Comparison of ENCODE assay signal across 8 cellular contexts in the genomic region with DNA sequence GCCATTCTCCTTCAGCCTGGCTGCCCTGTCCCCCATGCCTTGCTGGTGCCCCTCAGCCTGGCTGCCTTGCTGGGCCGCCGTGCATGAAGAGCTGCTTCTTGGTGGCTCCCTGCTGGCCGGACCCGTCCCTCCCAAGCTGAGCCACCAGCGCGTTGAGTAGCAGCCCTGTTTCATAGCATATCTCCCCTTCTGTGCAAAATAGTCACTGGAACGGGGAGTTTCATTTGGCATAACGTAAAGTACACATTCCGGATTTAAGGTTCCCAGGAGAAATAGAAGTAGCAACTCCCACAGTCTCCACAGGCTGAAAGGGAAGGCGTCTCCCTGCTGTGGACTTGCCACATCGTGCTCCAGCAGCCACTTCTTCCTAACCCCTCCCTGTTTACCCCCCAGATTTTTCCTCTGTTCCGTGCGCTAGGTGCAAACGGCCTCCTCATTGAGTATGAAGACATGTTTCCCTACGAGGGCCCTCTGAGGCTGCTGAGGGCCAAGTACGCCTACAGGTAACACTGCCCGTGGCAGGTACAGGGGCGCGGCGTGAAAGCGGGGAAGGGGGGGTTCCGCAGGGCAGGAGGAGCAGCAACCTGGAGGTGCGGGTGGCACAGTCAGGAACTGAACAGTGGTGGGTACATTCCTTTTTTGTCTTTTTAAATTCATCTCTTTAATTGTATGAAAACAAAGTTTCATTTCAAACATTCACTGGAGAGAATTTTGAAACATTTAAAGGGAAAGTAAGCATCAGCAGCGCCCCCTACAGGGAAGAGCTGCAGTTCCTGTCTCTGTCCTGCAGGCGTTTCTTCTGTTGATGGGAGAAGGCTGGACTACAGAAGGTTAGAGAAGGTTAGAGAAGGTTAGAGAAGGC.
DNase-seq lines count a peak whose midpoint lies in the region; ATAC-seq and TF ChIP-seq lines count a peak whose summit lies in the region.

No MANE protein-coding gene starts in this region.

- no peak overlapping the region for H3K27ac ChIP-seq in effector memory CD4-positive, alpha-beta T cell (ENCODE audit: insufficient read depth, low read length, poor library complexity, severe bottlenecking)
- H3K27ac ChIP-seq in neutrophil = no peak overlapping the region

- peaks cover 6% of the 10 kb centered on the region for H3K4me1 ChIP-seq in effector memory CD4-positive, alpha-beta T cell (ENCODE audit: control insufficient read depth, insufficient read depth, low read length, poor library complexity, severe bottlenecking)
- peaks cover 9 to 10% of the 10 kb centered on the region in 2 experiments for H3K4me1 ChIP-seq in neutrophil (ENCODE audit: control insufficient read depth in 1 of 2, insufficient read depth in 1 of 2, low read depth in 1 of 2, low read length in 1 of 2)

- ATAC-seq in HG02885 (IDR thresholded peaks at IDR 0.05; ENCODE audit: poor library complexity, unreplicated experiment) = no peak
- no peak for ATAC-seq in HG02623 (IDR thresholded peaks at IDR 0.05; ENCODE audit: unreplicated experiment)
- no peak for ATAC-seq in GM19397 (IDR thresholded peaks at IDR 0.05; ENCODE audit: unreplicated experiment)

- H3K27me3 ChIP-seq in effector memory CD4-positive, alpha-beta T cell (replicated peaks; ENCODE audit: control insufficient read depth, insufficient read depth, low read length, poor library complexity, severe bottlenecking) = no peaks in the 10 kb centered on the region
- H3K27me3 ChIP-seq in neutrophil = no peaks in the 10 kb centered on the region

- H3K36me3 ChIP-seq in effector memory CD4-positive, alpha-beta T cell (ENCODE audit: control insufficient read depth, insufficient read depth, low read length) = peaks cover 7% of the 10 kb centered on the region
- H3K36me3 ChIP-seq in neutrophil = no peaks in the 10 kb centered on the region

- peak; percentile 58 for DNase-seq in EH (ENCODE audit: low read depth)
- DNase-seq in activated CD4-positive, alpha-beta T cell treated with anti-CD3 and anti-CD28 coated beads for 48 hours = peak; percentile 78
- peak; percentile 11 to 39 (median 22) for DNase-seq in effector memory CD4-positive, alpha-beta T cell

- TF ChIP-seq CTCF in LNCAP (IDR thresholded peaks at IDR 0.05) (peak; percentile 70), neutrophil (IDR thresholded peaks at IDR 0.05) (peak; percentile 72)

- H3K4me3 ChIP-seq in effector memory CD4-positive, alpha-beta T cell (ENCODE audit: insufficient read depth, low read depth, low read length, poor library complexity, severe bottlenecking) = no peak overlapping the region
- no peak overlapping the region for H3K4me3 ChIP-seq in neutrophil (ENCODE audit: low read depth in 1 of 2, low read length in 1 of 2)

- H3K9me3 ChIP-seq in effector memory CD4-positive, alpha-beta T cell (ENCODE audit: control insufficient read depth, low read length) = no peaks in the 10 kb centered on the region
- H3K9me3 ChIP-seq in neutrophil = no peaks in the 10 kb centered on the region

Comparison
In these comparisons a context has a peak if more than half of its experiments do, and no peak if none do; other contexts are left out.
1. DNase-seq: peak in every context shown above with its lines; median percentile 78 in activated CD4-positive, alpha-beta T cell treated with anti-CD3 and anti-CD28 coated beads for 48 hours; 58 in EH; 22 in effector memory CD4-positive, alpha-beta T cell.